Comparison of ENCODE assay signal across 8 cellular contexts in the genomic region with DNA sequence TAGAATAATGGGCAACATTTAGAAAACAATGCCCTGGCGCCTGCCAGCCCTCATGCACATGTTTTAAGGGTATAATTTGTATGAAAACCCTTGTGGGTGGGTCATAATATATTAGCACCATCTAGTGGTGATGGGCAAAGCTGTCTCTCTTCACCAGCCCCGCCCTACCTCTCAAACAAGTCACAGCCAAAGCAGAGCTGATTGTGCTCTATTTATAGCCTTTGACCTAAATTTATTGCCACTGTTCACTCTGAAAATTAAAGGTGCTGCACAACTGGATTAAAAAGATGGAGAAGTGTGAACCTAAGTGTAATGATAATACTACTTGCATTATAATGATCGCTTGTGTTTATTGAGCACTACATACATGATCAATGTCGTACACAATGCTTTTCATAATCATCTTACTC.
DNase-seq lines count a peak whose midpoint lies in the region; ATAC-seq and TF ChIP-seq lines count a peak whose summit lies in the region.

No MANE protein-coding gene starts in this region.

- no peaks in the 10 kb centered on the region for H3K36me3 ChIP-seq in HAP-1 (replicated peaks)

- peak; percentile 62 for DNase-seq in GM10248 (ENCODE audit: extremely low spot score)
- peak; percentile 67 to 81 for DNase-seq in HAP-1 (ENCODE audit: low spot score in 2 of 2)
- peak; percentile 71 for DNase-seq in M059J (ENCODE audit: low read depth)
- DNase-seq in RKO (ENCODE audit: low spot score), result peak; percentile 82
- peak; percentile 65 for DNase-seq in fibroblast of the conjunctiva (ENCODE audit: low read depth)
- peak; percentile 28 for DNase-seq in occipital lobe (lab: John Stamatoyannopoulos, UW)
- peak; percentile 54 for DNase-seq in ureter (ENCODE audit: low spot score)

- no peaks in the 10 kb centered on the region for H3K9me3 ChIP-seq in HAP-1

- H3K4me3 Mint-ChIP-seq in activated T-helper 17 cell treated with anti-CD3 and anti-CD28 coated beads, Interleukin-2, amount 50 U/mL, for 72 hours, result no peak overlapping the region

- no peaks in the 10 kb centered on the region for H3K36me3 Mint-ChIP-seq in activated T-helper 17 cell treated with anti-CD3 and anti-CD28 coated beads, Interleukin-2, amount 50 U/mL, for 72 hours (ENCODE audit: low read depth)

- peaks cover 2% of the 10 kb centered on the region for H3K9me3 Mint-ChIP-seq in activated T-helper 17 cell treated with anti-CD3 and anti-CD28 coated beads, Interleukin-2, amount 50 U/mL, for 72 hours

- ATAC-seq in activated T-helper 17 cell treated with anti-CD3 and anti-CD28 coated beads, Interleukin-2, amount 50 U/mL, for 72 hours (replicated peaks), result peak; percentile 85

- CTCF ChIA-PET in GM10248 (lab: Yijun Ruan, JAX), result interaction anchor here (0.8 to 8.4 kb wide), 35 partner anchors 9 to 992 kb away, joined by 3 to 147 read pairs (median 5); no protein-coding TSS in a partner anchor

- peaks cover 1% of the 10 kb centered on the region for H3K27me3 Mint-ChIP-seq in activated T-helper 17 cell treated with anti-CD3 and anti-CD28 coated beads, Interleukin-2, amount 50 U/mL, for 72 hours

- H3K4me3 ChIP-seq in HAP-1, result no peak overlapping the region

- H3K27me3 ChIP-seq in HAP-1 (ENCODE audit: low read depth), result peaks cover 8% of the 10 kb centered on the region

- H3K4me1 ChIP-seq in HAP-1, result peaks cover 8% of the 10 kb centered on the region

- in situ Hi-C loops in HAP-1 (cut with MboI; ENCODE audit: low sequenced_read_pairs), result loop anchor here (5.0 to 25.0 kb wide), 3 partner anchors 276 to 1016 kb away; no protein-coding TSS in a partner anchor

- H3K4me1 Mint-ChIP-seq in activated T-helper 17 cell treated with anti-CD3 and anti-CD28 coated beads, Interleukin-2, amount 50 U/mL, for 72 hours, result peaks cover 8% of the 10 kb centered on the region

- POLR2A ChIA-PET in GM10248 (lab: Yijun Ruan, JAX), result no interaction called here

- no peak overlapping the region for H3K27ac Mint-ChIP-seq in activated T-helper 17 cell treated with anti-CD3 and anti-CD28 coated beads, Interleukin-2, amount 50 U/mL, for 72 hours

- TF ChIP-seq CTCF in GM10248 (IDR thresholded peaks at IDR 0.05; ENCODE audit: control extremely low read depth, extremely low read depth, low read depth, missing control alignments), result peak; percentile 72

Comparison
In these comparisons a context has a peak if more than half of its experiments do, and no peak if none do; other contexts are left out.
1. DNase-seq: peak in every context shown above with its lines; median percentile 82 in RKO; 74 in HAP-1; 71 in M059J; 65 in fibroblast of the conjunctiva; 62 in GM10248; 54 in ureter; 28 in occipital lobe.